18 cellular contexts compared by ENCODE assay signal in the genomic region with DNA sequence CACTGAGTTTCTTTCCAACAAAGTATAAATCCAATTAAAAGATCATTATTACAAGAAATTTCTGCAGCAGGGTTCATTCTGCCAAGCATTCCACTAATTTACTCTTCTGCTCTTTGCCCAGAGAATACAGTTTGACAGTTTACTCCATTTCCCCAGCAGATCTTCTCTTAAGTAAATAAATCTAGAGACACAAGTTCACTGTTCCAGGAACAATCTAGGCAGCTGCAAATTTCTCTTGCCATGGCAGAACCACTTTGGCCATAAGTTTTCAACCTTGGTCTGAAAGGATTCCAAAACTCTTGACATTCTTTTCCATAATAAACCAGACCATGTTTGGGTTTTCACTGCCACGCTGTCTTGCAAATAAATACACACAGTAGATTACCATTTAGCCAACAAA. TPM values are rescaled to one million over a fixed set of nuclear protein-coding genes. Genes with fewer than 3 reads are reported as not detected.
DNase-seq lines count a peak whose midpoint lies in the region; ATAC-seq and TF ChIP-seq lines count a peak whose summit lies in the region.
"Had no signal": no experiment of that assay in that cellular context is flagged by ENCODE, and none has a peak within 500 bp of the region (broad histone marks: within the 10 kb centered on the region; RNA-seq: fewer than 3 reads in every experiment).

No MANE protein-coding gene starts in this region.

- DNase-seq in AG09319 (ENCODE audit: extremely low read depth, low read depth) (peak; percentile 83), H4 (ENCODE audit: low spot score) (peak; percentile 31), astrocyte of the hippocampus (ENCODE audit: low read depth, low spot score) (peak; percentile 62), mesenchymal stem cell (peak; percentile 63)
- no peak for DNase-seq in activated CD4-positive, alpha-beta memory T cell treated with anti-CD3 and anti-CD28 coated beads for 36 hours
- DNase-seq: activated CD8-positive, alpha-beta memory T cell treated with anti-CD3 and anti-CD28 coated beads for 24 hours; amygdala; CD8-positive, alpha-beta memory T cell; DMS53; erythroblast; NCI-H1092 treated with DMSO at 0.1 percent for 48 hours; NCI-H2081; NCI-H510A had no signal

- no peak overlapping the region for H2BK120ac ChIP-seq in mesenchymal stem cell (ENCODE audit: low read depth, low read length)

- no peak overlapping the region for H2AFZ ChIP-seq in mesenchymal stem cell (ENCODE audit: low read depth, low read length)

- H3K18ac ChIP-seq in mesenchymal stem cell (ENCODE audit: low read depth in 1 of 2, low read length in 2 of 2), result no peak overlapping the region

- no peak overlapping the region for H3K27ac ChIP-seq in mesenchymal stem cell (ENCODE audit: low read length, poor library complexity, severe bottlenecking)

- H3K4me2 ChIP-seq in mesenchymal stem cell (ENCODE audit: low read length, poor library complexity, severe bottlenecking), result no peak overlapping the region

- H3K27me3 ChIP-seq in mesenchymal stem cell (ENCODE audit: control insufficient read depth in 1 of 2, insufficient read depth in 1 of 2, low read length in 2 of 2), result no peaks in the 10 kb centered on the region

- ATAC-seq in GM21528 (IDR thresholded peaks at IDR 0.05; ENCODE audit: low FRiP score, unreplicated experiment) (no peak), GM21717 (IDR thresholded peaks at IDR 0.05; ENCODE audit: unreplicated experiment) (no peak), GM19023 (IDR thresholded peaks at IDR 0.05; ENCODE audit: unreplicated experiment) (no peak)
- ATAC-seq: stimulated activated memory B cell treated with anti-CD40 and anti-IgM and Interleukin-4, amounts not matched to agents 10 μg/mL and 1 μg/mL and 100 μg/mL, for 72 hours had no signal

- no peak overlapping the region for H3K4me3 ChIP-seq in mesenchymal stem cell (ENCODE audit: insufficient read depth in 1 of 2, low read depth in 1 of 2, low read length in 2 of 2)
- H3K4me3 ChIP-seq: HAP-1 had no signal

- H2BK5ac ChIP-seq in mesenchymal stem cell (ENCODE audit: low read depth, low read length, poor library complexity, severe bottlenecking), result no peak overlapping the region

- no peak overlapping the region for H4K91ac ChIP-seq in mesenchymal stem cell (ENCODE audit: low read length)

- H3K14ac ChIP-seq in mesenchymal stem cell (ENCODE audit: low read length in 2 of 2), result no peak overlapping the region

- H3K9me3 Mint-ChIP-seq in activated CD4-positive, alpha-beta memory T cell treated with anti-CD3 and anti-CD28 coated beads for 36 hours, result no peaks in the 10 kb centered on the region
- H3K9me3 Mint-ChIP-seq: CD8-positive, alpha-beta memory T cell; stimulated activated memory B cell treated with anti-CD40 and anti-IgM and Interleukin-4, amounts not matched to agents 10 μg/mL and 1 μg/mL and 100 μg/mL, for 72 hours had no signal

- H3K23ac ChIP-seq in mesenchymal stem cell (ENCODE audit: low read length in 2 of 2), result no peak overlapping the region

- no peak overlapping the region for H2BK12ac ChIP-seq in mesenchymal stem cell (ENCODE audit: low read length in 2 of 2)

- intact Hi-C loops in activated CD4-positive, alpha-beta memory T cell treated with anti-CD3 and anti-CD28 coated beads for 36 hours (cut with micrococcal nuclease), result no loop called here

- H3K4me1 Mint-ChIP-seq in activated CD4-positive, alpha-beta memory T cell treated with anti-CD3 and anti-CD28 coated beads for 36 hours (ENCODE audit: low read depth), result peaks cover 53% of the 10 kb centered on the region

- H3K9me3 ChIP-seq in mesenchymal stem cell (ENCODE audit: control insufficient read depth, low read length), result no peaks in the 10 kb centered on the region
- H3K9me3 ChIP-seq: HAP-1 had no signal

- H3K36me3 Mint-ChIP-seq in activated CD4-positive, alpha-beta memory T cell treated with anti-CD3 and anti-CD28 coated beads for 36 hours, result peaks cover 14% of the 10 kb centered on the region

- no peak overlapping the region for H3K4ac ChIP-seq in mesenchymal stem cell (ENCODE audit: low read depth in 1 of 2, low read length in 2 of 2)

- H3K4me1 ChIP-seq in mesenchymal stem cell (ENCODE audit: control insufficient read depth, insufficient read depth, low read depth, low read length), result no peaks in the 10 kb centered on the region
- H3K4me1 ChIP-seq: HAP-1 had no signal

- H2AK5ac ChIP-seq in mesenchymal stem cell (ENCODE audit: low read length, severe bottlenecking), result no peak overlapping the region

- no peak overlapping the region for H3K27ac Mint-ChIP-seq in activated CD4-positive, alpha-beta memory T cell treated with anti-CD3 and anti-CD28 coated beads for 36 hours
- H3K27ac Mint-ChIP-seq: stimulated activated memory B cell treated with anti-CD40 and anti-IgM and Interleukin-4, amounts not matched to agents 10 μg/mL and 1 μg/mL and 100 μg/mL, for 72 hours had no signal

- no peak for TF ChIP-seq CTCF in AG09319 (IDR thresholded peaks at IDR 0.05; ENCODE audit: low read depth, low read length)

- no peaks in the 10 kb centered on the region for H3K27me3 Mint-ChIP-seq in activated CD4-positive, alpha-beta memory T cell treated with anti-CD3 and anti-CD28 coated beads for 36 hours
- H3K27me3 Mint-ChIP-seq: CD8-positive, alpha-beta memory T cell; stimulated activated memory B cell treated with anti-CD40 and anti-IgM and Interleukin-4, amounts not matched to agents 10 μg/mL and 1 μg/mL and 100 μg/mL, for 72 hours had no signal

- POLR2A ChIA-PET in activated CD4-positive, alpha-beta memory T cell treated with anti-CD3 and anti-CD28 coated beads for 36 hours (lab: Charles Lee), result no interaction called here

- CTCF ChIA-PET in activated CD4-positive, alpha-beta memory T cell treated with anti-CD3 and anti-CD28 coated beads for 36 hours (lab: Charles Lee), result interaction anchor here (1.6 to 2.3 kb wide), 2 partner anchors 9 to 332 kb away, joined by 3 to 7 read pairs; no protein-coding TSS in a partner anchor

- no peak overlapping the region for H2BK15ac ChIP-seq in mesenchymal stem cell (ENCODE audit: low read depth, poor library complexity, severe bottlenecking)

- H3K79me1 ChIP-seq in mesenchymal stem cell (replicated peaks; ENCODE audit: low read length, poor library complexity, severe bottlenecking), result peaks cover 14% of the 10 kb centered on the region

- no peak overlapping the region for H3K4me3 Mint-ChIP-seq in activated CD4-positive, alpha-beta memory T cell treated with anti-CD3 and anti-CD28 coated beads for 36 hours
- H3K4me3 Mint-ChIP-seq: CD8-positive, alpha-beta memory T cell; stimulated activated memory B cell treated with anti-CD40 and anti-IgM and Interleukin-4, amounts not matched to agents 10 μg/mL and 1 μg/mL and 100 μg/mL, for 72 hours had no signal

- 0% methylated on average over 1 of the region's 1 CpG for WGBS in mesenchymal stem cell

- H3K9ac ChIP-seq in mesenchymal stem cell (ENCODE audit: low read length), result no peak overlapping the region

- peaks cover under 1 to 3% of the 10 kb centered on the region in 2 experiments for H3K36me3 ChIP-seq in mesenchymal stem cell (ENCODE audit: control insufficient read depth in 1 of 2, insufficient read depth in 2 of 2, low read depth in 1 of 2, low read length in 2 of 2)
- H3K36me3 ChIP-seq: HAP-1 had no signal

- H4K8ac ChIP-seq in mesenchymal stem cell (ENCODE audit: low read length), result no peak overlapping the region

RNA-seq across cellular contexts. Expression of a gene that starts 11.5 kb away (rescaled TPM):
- 28.7 and 36.2 TPM in 2 replicates for total RNA-seq in H4 (2014; rRNA removed; shearing (Covaris generic))
- 310 TPM for polyA plus RNA-seq in mesenchymal stem cell (2013, experiment 1 of 2)
- 307 TPM for polyA plus RNA-seq in mesenchymal stem cell (2013, experiment 2 of 2)
- total RNA-seq in activated CD4-positive, alpha-beta memory T cell treated with anti-CD3 and anti-CD28 coated beads for 36 hours, result 100 to 1,000 TPM; 158 to 173 TPM
